In the genomic region with DNA sequence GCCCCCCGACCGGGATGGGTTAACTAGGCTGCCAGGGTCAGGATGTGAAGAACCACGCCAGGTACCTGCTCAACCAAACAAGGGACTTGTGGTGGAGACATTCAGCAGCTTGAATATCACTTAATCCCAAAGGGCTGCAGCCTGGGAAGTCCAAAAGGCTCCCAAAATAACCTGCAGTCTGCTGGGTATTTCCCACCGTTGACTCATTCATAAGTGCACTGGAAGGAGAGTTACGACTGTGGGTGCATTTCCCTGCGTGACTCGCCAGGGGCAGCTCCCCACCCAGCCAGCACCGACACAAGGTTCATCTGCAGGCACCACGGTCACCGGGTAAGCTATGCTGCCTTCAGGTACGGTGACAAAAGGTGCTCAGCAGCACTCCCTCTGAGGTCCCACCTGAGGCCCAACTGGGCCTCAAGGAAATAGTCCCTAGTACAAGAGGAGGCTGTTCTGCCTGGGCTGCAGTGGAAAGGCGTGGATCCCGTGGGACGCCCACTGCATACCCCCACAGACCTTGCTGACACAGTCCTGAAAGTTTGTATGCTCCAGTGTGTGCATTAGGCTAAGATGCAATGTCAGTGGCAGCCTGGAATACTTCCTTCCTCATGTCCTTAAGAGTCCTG, we compare ENCODE assay signal across 8 cellular contexts.
DNase-seq lines count a peak whose midpoint lies in the region; ATAC-seq and TF ChIP-seq lines count a peak whose summit lies in the region.

No MANE protein-coding gene starts in this region.

- no peak overlapping the region for H3K4me3 ChIP-seq in fibroblast of pulmonary artery (replicated peaks; ENCODE audit: low read depth, low read length)

- no peak for TF ChIP-seq CTCF in fibroblast of pulmonary artery (IDR thresholded peaks at IDR 0.05; ENCODE audit: low read length, missing control alignments)

- DNase-seq in GM04504 (ENCODE audit: low read depth) = peak; percentile 15
- peak; percentile 41 for DNase-seq in NCI-H226
- peak; percentile 31 for DNase-seq in fibroblast of pulmonary artery (ENCODE audit: low read depth)
- DNase-seq in NOMO-1 treated with DMSO at 0.1 percent for 48 hours (lab: John Stamatoyannopoulos, UW; ENCODE audit: unreplicated experiment) = no peak
- DNase-seq in C1 segment of cervical spinal cord (lab: John Stamatoyannopoulos, UW) = no peak
- no peak for DNase-seq in hypothalamus (lab: John Stamatoyannopoulos, UW)
- DNase-seq in cerebellum (ENCODE audit: low spot score) = no peak

- ATAC-seq in GM21423 (IDR thresholded peaks at IDR 0.05; ENCODE audit: unreplicated experiment) = peak; percentile 82

Comparison
In these comparisons a context has a peak if more than half of its experiments do, and no peak if none do; other contexts are left out.
1. DNase-seq: peak in GM04504 (single experiment), NCI-H226 (single experiment) and fibroblast of pulmonary artery (single experiment); none in NOMO-1 treated with DMSO at 0.1 percent for 48 hours (single experiment), C1 segment of cervical spinal cord (0 of 14), hypothalamus (0 of 51) and cerebellum (single experiment).